Comparison of ENCODE assay signal across 15 cellular contexts in the genomic region with DNA sequence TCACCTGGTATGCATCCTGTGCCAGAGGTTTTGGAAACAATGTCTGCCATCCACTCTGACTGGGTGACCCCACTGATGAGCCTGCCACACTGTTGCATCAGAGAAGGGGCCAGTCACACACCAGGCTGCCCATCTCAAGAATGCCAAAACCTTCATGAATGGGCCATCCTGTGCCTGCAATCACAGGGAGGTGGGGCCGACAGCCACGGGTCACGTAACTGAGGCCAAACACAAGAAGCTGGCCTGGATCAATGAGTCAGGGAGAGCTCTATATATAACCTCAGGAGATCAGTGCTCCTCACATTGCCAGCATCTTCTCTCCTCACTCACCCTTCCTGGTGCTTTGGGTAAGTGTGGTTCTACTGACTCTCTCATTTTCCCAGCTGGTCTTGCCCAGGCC. TPM values are rescaled to one million over a fixed set of nuclear protein-coding genes. Genes with fewer than 3 reads are reported as not detected.
DNase-seq lines count a peak whose midpoint lies in the region; ATAC-seq and TF ChIP-seq lines count a peak whose summit lies in the region.
"Had no signal": no experiment of that assay in that cellular context is flagged by ENCODE, and none has a peak within 500 bp of the region (broad histone marks: within the 10 kb centered on the region; RNA-seq: fewer than 3 reads in every experiment).

A gene with protein sequence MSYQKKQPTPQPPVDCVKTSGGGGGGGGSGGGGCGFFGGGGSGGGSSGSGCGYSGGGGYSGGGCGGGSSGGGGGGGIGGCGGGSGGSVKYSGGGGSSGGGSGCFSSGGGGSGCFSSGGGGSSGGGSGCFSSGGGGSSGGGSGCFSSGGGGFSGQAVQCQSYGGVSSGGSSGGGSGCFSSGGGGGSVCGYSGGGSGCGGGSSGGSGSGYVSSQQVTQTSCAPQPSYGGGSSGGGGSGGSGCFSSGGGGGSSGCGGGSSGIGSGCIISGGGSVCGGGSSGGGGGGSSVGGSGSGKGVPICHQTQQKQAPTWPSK (plus strand): TSS at position 301 of the 400 bp plus-strand sequence. CDS start 1,263 bp downstream, outside the sequence.

- H3K27ac ChIP-seq in spleen: no peak within 1 kb of the TSS
- H3K27ac ChIP-seq: HL-60 had no signal

- no peaks in the 10 kb centered on the region for H3K9me3 ChIP-seq in spleen

- peaks cover 9 to 35% (median 25%) of the 10 kb centered on the region in 6 donors for H3K4me1 ChIP-seq in spleen

- H3K9me3 Mint-ChIP-seq in activated T-cell treated with anti-CD3 and anti-CD28 coated beads, Interleukin-2, amount 50 U/mL, for 4 hours: no peaks in the 10 kb centered on the region
- H3K9me3 Mint-ChIP-seq in WTC11 (no peaks in the 10 kb centered on the region), glutamatergic neuron (ENCODE audit: unreplicated experiment) (peaks cover 12% of the 10 kb centered on the region)
- no peaks in the 10 kb centered on the region for H3K9me3 Mint-ChIP-seq in stimulated activated naive CD8-positive, alpha-beta T cell treated with anti-CD3 and anti-CD28 coated beads, Interleukin-15, amount 100 ng/mL, for 72 hours

- H3K27ac Mint-ChIP-seq in WTC11 (no peak within 1 kb of the TSS), glutamatergic neuron (ENCODE audit: unreplicated experiment) (peak within 1 kb of the TSS; percentile 18)
- H3K27ac Mint-ChIP-seq in stimulated activated naive CD8-positive, alpha-beta T cell treated with anti-CD3 and anti-CD28 coated beads, Interleukin-15, amount 100 ng/mL, for 72 hours: no peak within 1 kb of the TSS

- no peaks in the 10 kb centered on the region for H3K36me3 ChIP-seq in spleen

- DNase-seq in activated T-cell treated with anti-CD3 and anti-CD28 coated beads, Interleukin-2, amount 50 U/mL, for 4 hours: no peak
- DNase-seq in activated T-cell treated with anti-CD3 and anti-CD28 coated beads, Interleukin-2, amount 50 U/mL, for 48 hours: no peak
- DNase-seq in WTC11 (ENCODE audit: low spot score) (no peak), glutamatergic neuron (no peak), NCI-H2107 (lab: John Stamatoyannopoulos, UW) (no peak), spleen (no peak), NCI-H2196 treated with DMSO at 0.1 percent for 48 hours (lab: John Stamatoyannopoulos, UW; ENCODE audit: unreplicated experiment) (no peak)
- no peak for DNase-seq in stimulated activated naive CD8-positive, alpha-beta T cell treated with anti-CD3 and anti-CD28 coated beads, Interleukin-15, amount 100 ng/mL, for 72 hours
- DNase-seq: substantia nigra had no signal

- no peak for ATAC-seq in activated T-cell treated with anti-CD3 and anti-CD28 coated beads, Interleukin-2, amount 50 U/mL, for 4 hours
- ATAC-seq in WTC11: no peak
- no peak for ATAC-seq in stimulated activated naive CD8-positive, alpha-beta T cell treated with anti-CD3 and anti-CD28 coated beads, Interleukin-15, amount 100 ng/mL, for 72 hours
- ATAC-seq: HCT116 had no signal

- H3K27me3 Mint-ChIP-seq in activated T-cell treated with anti-CD3 and anti-CD28 coated beads, Interleukin-2, amount 50 U/mL, for 4 hours (ENCODE audit: low read depth): peaks cover 38% of the 10 kb centered on the region
- H3K27me3 Mint-ChIP-seq in WTC11 (ENCODE audit: low read depth) (peaks cover 70% of the 10 kb centered on the region), glutamatergic neuron (ENCODE audit: unreplicated experiment) (peaks cover 20% of the 10 kb centered on the region)
- H3K27me3 Mint-ChIP-seq in stimulated activated naive CD8-positive, alpha-beta T cell treated with anti-CD3 and anti-CD28 coated beads, Interleukin-15, amount 100 ng/mL, for 72 hours: peaks cover 61% of the 10 kb centered on the region

- H3K4me3 Mint-ChIP-seq in activated T-cell treated with anti-CD3 and anti-CD28 coated beads, Interleukin-2, amount 50 U/mL, for 4 hours: peak within 1 kb of the TSS; percentile 61
- H3K4me3 Mint-ChIP-seq in WTC11: peak within 1 kb of the TSS; percentile 64
- H3K4me3 Mint-ChIP-seq in glutamatergic neuron (ENCODE audit: unreplicated experiment): peak within 1 kb of the TSS; percentile 86
- H3K4me3 Mint-ChIP-seq in stimulated activated naive CD8-positive, alpha-beta T cell treated with anti-CD3 and anti-CD28 coated beads, Interleukin-15, amount 100 ng/mL, for 72 hours: peak within 1 kb of the TSS; percentile 27 to 28

- H3K4me3 ChIP-seq in spleen: peak within 1 kb of the TSS in 3 of 8 donors; percentile 46 to 66 (median 51)
- H3K4me3 ChIP-seq: lung had no signal

- peaks cover 0 to 54% (median 41%) of the 10 kb centered on the region in 7 donors for H3K27me3 ChIP-seq in spleen (replicated peaks in 1 of 7)

- H3K4me1 Mint-ChIP-seq in activated T-cell treated with anti-CD3 and anti-CD28 coated beads, Interleukin-2, amount 50 U/mL, for 4 hours (ENCODE audit: low read depth): peaks cover 21% of the 10 kb centered on the region
- peaks cover 13% of the 10 kb centered on the region for H3K4me1 Mint-ChIP-seq in WTC11
- H3K4me1 Mint-ChIP-seq in glutamatergic neuron (ENCODE audit: low read depth, unreplicated experiment): peaks cover 9% of the 10 kb centered on the region
- peaks cover 30% of the 10 kb centered on the region for H3K4me1 Mint-ChIP-seq in stimulated activated naive CD8-positive, alpha-beta T cell treated with anti-CD3 and anti-CD28 coated beads, Interleukin-15, amount 100 ng/mL, for 72 hours

- no peak for TF ChIP-seq POLR2A in spleen (IDR thresholded peaks at IDR 0.05)

- H3K36me3 Mint-ChIP-seq in activated T-cell treated with anti-CD3 and anti-CD28 coated beads, Interleukin-2, amount 50 U/mL, for 4 hours (ENCODE audit: insufficient read depth): no peaks in the 10 kb centered on the region
- H3K36me3 Mint-ChIP-seq in WTC11 (no peaks in the 10 kb centered on the region), glutamatergic neuron (ENCODE audit: unreplicated experiment) (peaks cover 5% of the 10 kb centered on the region)

- POLR2A ChIA-PET in WTC11 (lab: Charles Lee): no interaction called here

- 87 to 94% (median 89%) methylated on average over 3 of the region's 3 CpGs for WGBS in spleen, 5 donors

- intact Hi-C loops in spleen (cut with DNase I; ENCODE audit: low total_unique reads): no loop called here

- CTCF ChIA-PET in WTC11 (lab: Charles Lee): interaction anchor here (0.8 kb wide), 1 partner anchor 236 kb away, joined by 4 read pairs; no protein-coding TSS in a partner anchor

- TF ChIP-seq CTCF in WTC11 (IDR thresholded peaks at IDR 0.05) (no peak), glutamatergic neuron (IDR thresholded peaks at IDR 0.05; ENCODE audit: partially characterized antibody, unreplicated experiment) (no peak), spleen (IDR thresholded peaks at IDR 0.05 in 8 of 11, conservative IDR thresholded peaks at IDR 0.05 in 3 of 11) (no peak)

TF ChIP-seq in WTC11, 78 proteins besides CTCF, POLR2A, EP300 and RAD21 (continues in another document):
- TF ChIP-seq ATF1 (CRISPR knock-in tag; IDR thresholded peaks at IDR 0.05) (no peak), MYBL2 (CRISPR knock-in tag; IDR thresholded peaks at IDR 0.05) (no peak), ZNF232 (CRISPR knock-in tag; IDR thresholded peaks at IDR 0.05) (no peak), AFF4 (CRISPR knock-in tag; IDR thresholded peaks at IDR 0.05; ENCODE audit: borderline replicate concordance) (no peak), NR2C2 (CRISPR knock-in tag; IDR thresholded peaks at IDR 0.05) (no peak), E2F1 (CRISPR knock-in tag; IDR thresholded peaks at IDR 0.05) (no peak)
- TF ChIP-seq, protein P1, sequence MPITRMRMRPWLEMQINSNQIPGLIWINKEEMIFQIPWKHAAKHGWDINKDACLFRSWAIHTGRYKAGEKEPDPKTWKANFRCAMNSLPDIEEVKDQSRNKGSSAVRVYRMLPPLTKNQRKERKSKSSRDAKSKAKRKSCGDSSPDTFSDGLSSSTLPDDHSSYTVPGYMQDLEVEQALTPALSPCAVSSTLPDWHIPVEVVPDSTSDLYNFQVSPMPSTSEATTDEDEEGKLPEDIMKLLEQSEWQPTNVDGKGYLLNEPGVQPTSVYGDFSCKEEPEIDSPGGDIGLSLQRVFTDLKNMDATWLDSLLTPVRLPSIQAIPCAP (CRISPR knock-in tag; IDR thresholded peaks at IDR 0.05): no peak

RNA-seq across cellular contexts. Expression of the gene that starts here (rescaled TPM):
- not detected for total RNA-seq in activated T-cell treated with anti-CD3 and anti-CD28 coated beads, Interleukin-2, amount 50 U/mL, for 4 hours
- total RNA-seq in WTC11 (2021) (not detected in 3 replicates), glutamatergic neuron (ENCODE audit: unreplicated experiment) (not detected), spleen (not detected)
- under 1 TPM; 0.38 to 0.83 (median 0.53) TPM for polyA plus RNA-seq in spleen
- total RNA-seq: LHCN-M2, lung, omental fat pad, skeletal muscle tissue had no signal
- polyA plus RNA-seq: lung had no signal

Comparison
In these comparisons a context has a peak if more than half of its experiments do, and no peak if none do; other contexts are left out.
1. H3K4me3 Mint-ChIP-seq: peak in every context shown above with its lines; median percentile 86 in glutamatergic neuron; 64 in WTC11; 61 in activated T-cell treated with anti-CD3 and anti-CD28 coated beads, Interleukin-2, amount 50 U/mL, for 4 hours; 28 in stimulated activated naive CD8-positive, alpha-beta T cell treated with anti-CD3 and anti-CD28 coated beads, Interleukin-15, amount 100 ng/mL, for 72 hours.